Comparison of ENCODE assay signal across 1 cellular context in genomic region chr1:94113592-94114322, GRCh38.
TF ChIP-seq lines count a peak whose summit lies in the region.

No MANE protein-coding gene starts in this region.

TF ChIP-seq in GM23338, 12 proteins besides CTCF, POLR2A, EP300 and RAD21 (continued from another document):
- no peak for TF ChIP-seq ETS1 (IDR thresholded peaks at IDR 0.05)
- no peak for TF ChIP-seq POLR2AphosphoS5 (IDR thresholded peaks at IDR 0.05; ENCODE audit: low read depth)
- TF ChIP-seq NANOG (IDR thresholded peaks at IDR 0.05; ENCODE audit: borderline replicate concordance) = peak; percentile 66; the same call in 1 of the 2 replicates
- no peak for TF ChIP-seq EZH2phosphoT487 (IDR thresholded peaks at IDR 0.05; ENCODE audit: unreplicated experiment)
- TF ChIP-seq STAT1 (IDR thresholded peaks at IDR 0.05; ENCODE audit: unreplicated experiment) = no peak
- no peak for TF ChIP-seq CREB1 (CRISPR knock-in tag; IDR thresholded peaks at IDR 0.05; ENCODE audit: low read depth)
TF ChIP-seq in GM23338: peak in this region for 1.
